8 cellular contexts compared by ENCODE assay signal in genomic region chr7:100825760-100826545, GRCh38. TPM values are rescaled to one million over a fixed set of nuclear protein-coding genes. Genes with fewer than 3 reads are reported as not detected.
DNase-seq lines count a peak whose midpoint lies in the region; ATAC-seq and TF ChIP-seq lines count a peak whose summit lies in the region.

No MANE protein-coding gene starts in this region.

- H3K36me3 Mint-ChIP-seq in naive B cell, result peaks cover 0 to 17% of the 10 kb centered on the region in 2 donors

- no peak for TF ChIP-seq CTCF in dorsolateral prefrontal cortex (IDR thresholded peaks at IDR 0.05 in 54 of 56, conservative IDR thresholded peaks at IDR 0.05 in 2 of 56; ENCODE audit: low read depth in 1 of 56, partially characterized antibody in 56 of 56)

- peaks cover 0 to 54% (median 20%) of the 10 kb centered on the region in 45 donors for H3K27me3 ChIP-seq in dorsolateral prefrontal cortex

- DNase-seq in NCI-H1417 (lab: John Stamatoyannopoulos, UW), result peak in 2 of 3 experiments; percentile 38 to 66
- DNase-seq in NCI-H1417 treated with DMSO at 0.1 percent for 48 hours (lab: John Stamatoyannopoulos, UW), result no peak
- peak; percentile 29 for DNase-seq in NCI-H2196 treated with DMSO at 0.1 percent for 48 hours (lab: John Stamatoyannopoulos, UW; ENCODE audit: unreplicated experiment)
- no peak for DNase-seq in dorsolateral prefrontal cortex
- no peak for DNase-seq in naive B cell
- no peak for DNase-seq in sciatic nerve (ENCODE audit: low spot score)
- no peak for DNase-seq in KG1 (lab: John Stamatoyannopoulos, UW)
- DNase-seq in stimulated activated naive CD4-positive, alpha-beta T cell treated with Interleukin-2 at 50 U/mL for 16 hours (lab: John Stamatoyannopoulos, UW), result no peak

- peaks cover 23 to 30% (median 28%) of the 10 kb centered on the region in 3 donors for H3K4me1 Mint-ChIP-seq in naive B cell

- no peaks in the 10 kb centered on the region for H3K9me3 Mint-ChIP-seq in naive B cell

- intact Hi-C loops in dorsolateral prefrontal cortex (cut with DNase I), result no loop called here
- intact Hi-C loops in sciatic nerve (cut with DNase I), result no loop called here

- H3K4me3 Mint-ChIP-seq in naive B cell, result peak overlapping the region; percentile 62 to 83 (median 78)

- H3K27me3 Mint-ChIP-seq in naive B cell, result peaks cover 24 to 70% (median 58%) of the 10 kb centered on the region in 3 donors

- H3K27ac ChIP-seq in dorsolateral prefrontal cortex, result peak overlapping the region in 3 of 59 donors; percentile 4 to 15 (median 9)

- no peak for ATAC-seq in naive B cell (ENCODE audit: low read depth in 2 of 2)
- no peak for ATAC-seq in sciatic nerve

- peak overlapping the region in 48 of 59 donors; percentile 4 to 71 (median 52) for H3K4me3 ChIP-seq in dorsolateral prefrontal cortex

- H3K27ac Mint-ChIP-seq in naive B cell, result peak overlapping the region in 1 of 6 donors; percentile 56

RNA-seq across cellular contexts. Expression of gene EPHB4, which starts 1.4 kb away (rescaled TPM):
- total RNA-seq in dorsolateral prefrontal cortex (10 to 100 TPM in 3 of 120 experiments, 1 to 10 TPM in 117; 2.4 to 17.5 (median 5.4) TPM), sciatic nerve (49.5 TPM)
- polyA plus RNA-seq in naive B cell (ENCODE audit: low read depth in 6 of 6), result under 1 TPM in 4 of 6 donors, not detected in 2; 0.19 to 0.69 (median 0.47) TPM

RNA-seq across cellular contexts. Expression of gene SLC12A9, which starts 26.6 kb away (rescaled TPM):
- total RNA-seq in dorsolateral prefrontal cortex (10 to 100 TPM; 15.8 to 54.2 (median 30.1) TPM), sciatic nerve (28.7 TPM)
- 10 to 100 TPM in 4 of 6 donors, 1 to 10 TPM in 2; 7.8 to 13.1 (median 11.5) TPM for polyA plus RNA-seq in naive B cell (ENCODE audit: low read depth in 6 of 6)

RNA-seq across cellular contexts. Expression of gene TRIP6, which starts 41.2 kb away (rescaled TPM):
- 10 to 100 TPM; 12.5 to 46.7 (median 23.4) TPM for total RNA-seq in dorsolateral prefrontal cortex
- polyA plus RNA-seq in naive B cell (ENCODE audit: low read depth in 6 of 6), result 1 to 10 TPM; 2.1 to 5.7 (median 3.4) TPM
- 62.6 TPM for total RNA-seq in sciatic nerve

RNA-seq across cellular contexts. Expression of gene SRRT, which starts 49.0 kb away (rescaled TPM):
- total RNA-seq in dorsolateral prefrontal cortex (100 to 1,000 TPM in 56 of 120 experiments, 10 to 100 TPM in 64; 60.4 to 142 (median 97.9) TPM), sciatic nerve (114 TPM)
- 10 to 100 TPM; 17.5 to 79.0 (median 46.0) TPM for polyA plus RNA-seq in naive B cell (ENCODE audit: low read depth in 6 of 6)

Comparison
In these comparisons a context has a peak if more than half of its experiments do, and no peak if none do; other contexts are left out.
1. DNase-seq: peak in NCI-H1417 (2 of 3) and NCI-H2196 treated with DMSO at 0.1 percent for 48 hours (single experiment); none in NCI-H1417 treated with DMSO at 0.1 percent for 48 hours (single experiment), dorsolateral prefrontal cortex (0 of 10), naive B cell (single experiment), sciatic nerve (single experiment), KG1 (single experiment) and stimulated activated naive CD4-positive, alpha-beta T cell treated with Interleukin-2 at 50 U/mL for 16 hours (single experiment).